In genomic region chr1:3773572-3774502, GRCh38 we compare ENCODE assay signal across 1 cellular context.
TF ChIP-seq lines count a peak whose summit lies in the region.

No MANE protein-coding gene starts in this region.

TF ChIP-seq in HepG2, 621 proteins besides CTCF, POLR2A, EP300 and RAD21 (continued from another document and continues in another):
- TF ChIP-seq ZNF687 (CRISPR knock-in tag; IDR thresholded peaks at IDR 0.05) = peak; percentile 79
- TF ChIP-seq HOXA7 (CRISPR knock-in tag; IDR thresholded peaks at IDR 0.05) = no peak
- TF ChIP-seq HNF4G (IDR thresholded peaks at IDR 0.05; ENCODE audit: borderline replicate concordance, low read depth, low read length) = peak; percentile 6; the same call in 1 of the 2 replicates
- TF ChIP-seq HNF4G (CRISPR knock-in tag; IDR thresholded peaks at IDR 0.05; ENCODE audit: borderline replicate concordance, low read depth) = 0 out of 2 replicates have a peak, but pooled peaks have one; percentile 3
- TF ChIP-seq ZNF142 (CRISPR knock-in tag; IDR thresholded peaks at IDR 0.05) = no peak
- TF ChIP-seq HMGA1 (CRISPR knock-in tag; conservative IDR thresholded peaks at IDR 0.05) = no peak
- TF ChIP-seq ZNF605 (CRISPR knock-in tag; IDR thresholded peaks at IDR 0.05) = 0 out of 2 replicates have a peak, but pooled peaks have one; percentile 42
- TF ChIP-seq CENPX (CRISPR knock-in tag; IDR thresholded peaks at IDR 0.05) = no peak
- no peak for TF ChIP-seq SKIL (CRISPR knock-in tag; IDR thresholded peaks at IDR 0.05; ENCODE audit: borderline replicate concordance)
- TF ChIP-seq TFDP1 (CRISPR knock-in tag; IDR thresholded peaks at IDR 0.05; ENCODE audit: borderline replicate concordance) = no peak
- TF ChIP-seq RORA (CRISPR knock-in tag; IDR thresholded peaks at IDR 0.05) = no peak
- no peak for TF ChIP-seq IRF2 (CRISPR knock-in tag; IDR thresholded peaks at IDR 0.05)
- no peak for TF ChIP-seq ZNF20 (CRISPR knock-in tag; IDR thresholded peaks at IDR 0.05)
- TF ChIP-seq SP1 (IDR thresholded peaks at IDR 0.05) = no peak
- no peak for TF ChIP-seq SP1 (CRISPR knock-in tag; IDR thresholded peaks at IDR 0.05)
- no peak for TF ChIP-seq ARID2 (CRISPR knock-in tag; IDR thresholded peaks at IDR 0.05; ENCODE audit: borderline replicate concordance)
- no peak for TF ChIP-seq NONO (IDR thresholded peaks at IDR 0.05)
- peak; percentile 60 for TF ChIP-seq NONO (CRISPR knock-in tag; conservative IDR thresholded peaks at IDR 0.05)
- TF ChIP-seq SCMH1 (CRISPR knock-in tag; IDR thresholded peaks at IDR 0.05; ENCODE audit: borderline replicate concordance) = no peak
- no peak for TF ChIP-seq ZNF589 (CRISPR knock-in tag; conservative IDR thresholded peaks at IDR 0.05)
- TF ChIP-seq ZNF883 (CRISPR knock-in tag; IDR thresholded peaks at IDR 0.05; ENCODE audit: not compliant biosample characterization) = peak; percentile 7
- no peak for TF ChIP-seq MAFG (CRISPR knock-in tag; IDR thresholded peaks at IDR 0.05)
- no peak for TF ChIP-seq TERF1 (CRISPR knock-in tag; IDR thresholded peaks at IDR 0.05)
- TF ChIP-seq NFYC (CRISPR knock-in tag; IDR thresholded peaks at IDR 0.05) = no peak
- TF ChIP-seq ZNF563 (CRISPR knock-in tag; IDR thresholded peaks at IDR 0.05) = no peak
- TF ChIP-seq HDAC2 (CRISPR knock-in tag; IDR thresholded peaks at IDR 0.05) = no peak; the same call in 1 of the 2 replicates
- no peak; a peak in 1 of 4 replicates for TF ChIP-seq NR2F1 (CRISPR knock-in tag; IDR thresholded peaks at IDR 0.05)
- no peak for TF ChIP-seq ZNF281 (CRISPR knock-in tag; IDR thresholded peaks at IDR 0.05; ENCODE audit: borderline replicate concordance)
- TF ChIP-seq CBFB (CRISPR knock-in tag; IDR thresholded peaks at IDR 0.05) = no peak
- peak; percentile 38; the same call in 1 of the 2 replicates for TF ChIP-seq MYC (CRISPR knock-in tag; IDR thresholded peaks at IDR 0.05; ENCODE audit: borderline replicate concordance)
- TF ChIP-seq PAX8 (CRISPR knock-in tag; IDR thresholded peaks at IDR 0.05; ENCODE audit: borderline replicate concordance) = no peak
- no peak for TF ChIP-seq ZZZ3 (CRISPR knock-in tag; IDR thresholded peaks at IDR 0.05; ENCODE audit: borderline replicate concordance)
- TF ChIP-seq FOXP4 (CRISPR knock-in tag; IDR thresholded peaks at IDR 0.05) = peak; percentile 23; the same call in 1 of the 2 replicates
- TF ChIP-seq TRAFD1 (CRISPR knock-in tag; IDR thresholded peaks at IDR 0.05; ENCODE audit: borderline replicate concordance) = no peak
- TF ChIP-seq PBX2 (CRISPR knock-in tag; IDR thresholded peaks at IDR 0.05) = no peak
- TF ChIP-seq BORCS8-MEF2B (CRISPR knock-in tag; IDR thresholded peaks at IDR 0.05) = no peak
- peak; percentile 66 for TF ChIP-seq NRL (CRISPR knock-in tag; IDR thresholded peaks at IDR 0.05; ENCODE audit: borderline replicate concordance)
